Comparison of ENCODE assay signal across 8 cellular contexts in the genomic region with DNA sequence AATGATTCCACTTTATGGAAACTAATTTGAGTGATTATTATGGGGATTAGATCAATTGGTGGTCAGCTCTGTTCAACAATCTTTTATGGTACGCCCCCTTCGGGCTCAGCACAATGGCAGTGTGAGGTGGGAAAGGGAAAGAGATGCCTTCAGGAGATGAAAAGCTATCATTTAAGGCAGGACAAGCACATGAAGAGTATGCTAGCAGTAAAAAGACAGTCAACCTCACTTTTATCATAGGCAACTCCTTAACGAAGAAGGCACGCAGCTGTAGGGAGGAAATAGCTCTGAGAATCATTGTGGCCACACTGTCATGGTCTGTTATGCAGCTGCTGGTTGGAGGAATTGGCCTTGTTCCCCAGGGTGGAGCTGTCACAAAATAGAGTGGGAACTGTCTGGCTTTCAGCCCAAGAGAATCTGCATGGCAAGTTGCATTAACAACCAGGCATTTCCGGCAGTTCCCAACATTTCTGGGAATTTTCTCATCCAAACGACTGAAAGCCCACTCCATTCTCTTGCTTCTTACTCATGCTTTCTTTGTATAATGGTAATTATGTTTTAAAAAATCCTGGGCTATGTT. TPM values are rescaled to one million over a fixed set of nuclear protein-coding genes. Genes with fewer than 3 reads are reported as not detected.
DNase-seq lines count a peak whose midpoint lies in the region; ATAC-seq and TF ChIP-seq lines count a peak whose summit lies in the region.

No MANE protein-coding gene starts in this region.

- DNase-seq in esophagus squamous epithelium (lab: John Stamatoyannopoulos, UW) = no peak
- DNase-seq in skeletal muscle cell (ENCODE audit: low read depth) = peak; percentile 91
- no peak for DNase-seq in putamen (ENCODE audit: low spot score)
- no peak for DNase-seq in NCI-H2171 (lab: John Stamatoyannopoulos, UW)

- H3K9me3 ChIP-seq in esophagus squamous epithelium = peaks cover 0 to 5% (median 3%) of the 10 kb centered on the region in 3 donors

- TF ChIP-seq CTCF in esophagus squamous epithelium (IDR thresholded peaks at IDR 0.05) = no peak

- H3K4me3 ChIP-seq in esophagus squamous epithelium (no peak overlapping the region), skeletal muscle cell (ENCODE audit: low read depth, low read length) (no peak overlapping the region)

- intact Hi-C loops in esophagus squamous epithelium (cut with DNase I) = no loop called here

- peak; percentile 65 for ATAC-seq in GM18909 (IDR thresholded peaks at IDR 0.05; ENCODE audit: poor library complexity, unreplicated experiment)
- no peak for ATAC-seq in HG03095 (IDR thresholded peaks at IDR 0.05; ENCODE audit: unreplicated experiment)
- ATAC-seq in HG02571 (IDR thresholded peaks at IDR 0.05; ENCODE audit: unreplicated experiment) = no peak

- TF ChIP-seq EP300 in Ishikawa (IDR thresholded peaks at IDR 0.05; ENCODE audit: borderline replicate concordance) = no peak

- H3K4me1 ChIP-seq in esophagus squamous epithelium = peaks cover 0 to 22% (median 8%) of the 10 kb centered on the region in 3 donors

- H3K36me3 ChIP-seq in esophagus squamous epithelium = no peaks in the 10 kb centered on the region

- H3K27me3 ChIP-seq in esophagus squamous epithelium = no peaks in the 10 kb centered on the region

- TF ChIP-seq POLR2A in esophagus squamous epithelium (IDR thresholded peaks at IDR 0.05) = no peak

- 59 to 64% methylated on average over 6 of the region's 6 CpGs for WGBS in esophagus squamous epithelium, 2 donors

- no peak for TF ChIP-seq RAD21 in Ishikawa (IDR thresholded peaks at IDR 0.05; ENCODE audit: low read depth)

- peak overlapping the region; percentile 22 to 82 (median 45) for H3K27ac ChIP-seq in esophagus squamous epithelium

TF ChIP-seq in Ishikawa, 13 proteins besides CTCF, POLR2A, EP300 and RAD21:
- TF ChIP-seq, protein P1, sequence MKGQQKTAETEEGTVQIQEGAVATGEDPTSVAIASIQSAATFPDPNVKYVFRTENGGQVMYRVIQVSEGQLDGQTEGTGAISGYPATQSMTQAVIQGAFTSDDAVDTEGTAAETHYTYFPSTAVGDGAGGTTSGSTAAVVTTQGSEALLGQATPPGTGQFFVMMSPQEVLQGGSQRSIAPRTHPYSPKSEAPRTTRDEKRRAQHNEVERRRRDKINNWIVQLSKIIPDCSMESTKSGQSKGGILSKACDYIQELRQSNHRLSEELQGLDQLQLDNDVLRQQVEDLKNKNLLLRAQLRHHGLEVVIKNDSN (IDR thresholded peaks at IDR 0.05) = no peak
- TF ChIP-seq TEAD4 (IDR thresholded peaks at IDR 0.05) = no peak; the same call in 1 of the 2 replicates
- no peak for TF ChIP-seq TCF12 (IDR thresholded peaks at IDR 0.05; ENCODE audit: low read depth)
- TF ChIP-seq TAF1 (IDR thresholded peaks at IDR 0.05; ENCODE audit: low read depth) = no peak
- TF ChIP-seq EGR1 (IDR thresholded peaks at IDR 0.05) = no peak
- peak; percentile 59 for TF ChIP-seq NFIC (IDR thresholded peaks at IDR 0.05)
- TF ChIP-seq, protein P2, sequence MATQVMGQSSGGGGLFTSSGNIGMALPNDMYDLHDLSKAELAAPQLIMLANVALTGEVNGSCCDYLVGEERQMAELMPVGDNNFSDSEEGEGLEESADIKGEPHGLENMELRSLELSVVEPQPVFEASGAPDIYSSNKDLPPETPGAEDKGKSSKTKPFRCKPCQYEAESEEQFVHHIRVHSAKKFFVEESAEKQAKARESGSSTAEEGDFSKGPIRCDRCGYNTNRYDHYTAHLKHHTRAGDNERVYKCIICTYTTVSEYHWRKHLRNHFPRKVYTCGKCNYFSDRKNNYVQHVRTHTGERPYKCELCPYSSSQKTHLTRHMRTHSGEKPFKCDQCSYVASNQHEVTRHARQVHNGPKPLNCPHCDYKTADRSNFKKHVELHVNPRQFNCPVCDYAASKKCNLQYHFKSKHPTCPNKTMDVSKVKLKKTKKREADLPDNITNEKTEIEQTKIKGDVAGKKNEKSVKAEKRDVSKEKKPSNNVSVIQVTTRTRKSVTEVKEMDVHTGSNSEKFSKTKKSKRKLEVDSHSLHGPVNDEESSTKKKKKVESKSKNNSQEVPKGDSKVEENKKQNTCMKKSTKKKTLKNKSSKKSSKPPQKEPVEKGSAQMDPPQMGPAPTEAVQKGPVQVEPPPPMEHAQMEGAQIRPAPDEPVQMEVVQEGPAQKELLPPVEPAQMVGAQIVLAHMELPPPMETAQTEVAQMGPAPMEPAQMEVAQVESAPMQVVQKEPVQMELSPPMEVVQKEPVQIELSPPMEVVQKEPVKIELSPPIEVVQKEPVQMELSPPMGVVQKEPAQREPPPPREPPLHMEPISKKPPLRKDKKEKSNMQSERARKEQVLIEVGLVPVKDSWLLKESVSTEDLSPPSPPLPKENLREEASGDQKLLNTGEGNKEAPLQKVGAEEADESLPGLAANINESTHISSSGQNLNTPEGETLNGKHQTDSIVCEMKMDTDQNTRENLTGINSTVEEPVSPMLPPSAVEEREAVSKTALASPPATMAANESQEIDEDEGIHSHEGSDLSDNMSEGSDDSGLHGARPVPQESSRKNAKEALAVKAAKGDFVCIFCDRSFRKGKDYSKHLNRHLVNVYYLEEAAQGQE (IDR thresholded peaks at IDR 0.05; ENCODE audit: low read depth) = no peak
- TF ChIP-seq YY1 (IDR thresholded peaks at IDR 0.05; ENCODE audit: low read depth) = no peak
- TF ChIP-seq FOXM1 (IDR thresholded peaks at IDR 0.05; ENCODE audit: borderline replicate concordance, low read depth) = no peak
TF ChIP-seq in Ishikawa: peak in this region for 1.

RNA-seq across cellular contexts. Expression of a gene that starts 54.4 kb away (rescaled TPM):
- 10 to 100 TPM; 24.4 to 42.3 (median 27.0) TPM for total RNA-seq in esophagus squamous epithelium
